Comparison of ENCODE assay signal across 27 cellular contexts in genomic region chr1:62349470-62350233, GRCh38. TPM values are rescaled to one million over a fixed set of nuclear protein-coding genes. Genes with fewer than 3 reads are reported as not detected.
"Had no signal": no experiment of that assay in that cellular context is flagged by ENCODE, and none has a peak within 500 bp of the region (broad histone marks: within the 10 kb centered on the region; RNA-seq: fewer than 3 reads in every experiment).

No MANE protein-coding gene starts in this region.

- H3K4me3 Mint-ChIP-seq: T-cell had no signal

- H3K9ac ChIP-seq: KMS-11, SK-N-SH had no signal

- H3K9me3 ChIP-seq: SK-N-SH had no signal

- H3K36me3 Mint-ChIP-seq: T-cell had no signal

- H3K4me1 Mint-ChIP-seq: T-cell had no signal

- H3K27ac Mint-ChIP-seq: T-cell had no signal

- H3K9me3 Mint-ChIP-seq: T-cell had no signal

- H3K9me2 ChIP-seq: SK-N-SH had no signal

- ATAC-seq: Panc1, PC-3, T-cell had no signal

- H3K27ac ChIP-seq: KMS-11, RWPE1 had no signal

- DNase-seq: IMR-90, Kasumi-1, MM.1S, MV-4-11, NCI-H1048, NCI-H1105, NCI-H1417, NCI-H1436 treated with DMSO at 0.1 percent for 48 hours, NCI-H1694, NCI-H187 treated with DMSO at 0.1 percent for 48 hours, NCI-H2029 treated with DMSO at 0.1 percent for 48 hours, NCI-H226, NCI-H446, NCI-H510A, NCI-H524 treated with DMSO at 0.1 percent for 48 hours, NCI-H774, PC-3, SHP77, SK-N-SH, SW 1271, T-cell had no signal

- H3K4me2 ChIP-seq: KMS-11, SK-N-SH had no signal

RNA-seq across cellular contexts. Expression of gene KANK4, which starts 30.4 kb away (rescaled TPM):
- total RNA-seq: HT-29, IMR-90, OCI-LY7, PC-3, SK-MEL-5, T-cell had no signal
- polyA plus RNA-seq: IMR-90, SK-N-SH had no signal
